Comparison of ENCODE assay signal across 8 cellular contexts in the genomic region with DNA sequence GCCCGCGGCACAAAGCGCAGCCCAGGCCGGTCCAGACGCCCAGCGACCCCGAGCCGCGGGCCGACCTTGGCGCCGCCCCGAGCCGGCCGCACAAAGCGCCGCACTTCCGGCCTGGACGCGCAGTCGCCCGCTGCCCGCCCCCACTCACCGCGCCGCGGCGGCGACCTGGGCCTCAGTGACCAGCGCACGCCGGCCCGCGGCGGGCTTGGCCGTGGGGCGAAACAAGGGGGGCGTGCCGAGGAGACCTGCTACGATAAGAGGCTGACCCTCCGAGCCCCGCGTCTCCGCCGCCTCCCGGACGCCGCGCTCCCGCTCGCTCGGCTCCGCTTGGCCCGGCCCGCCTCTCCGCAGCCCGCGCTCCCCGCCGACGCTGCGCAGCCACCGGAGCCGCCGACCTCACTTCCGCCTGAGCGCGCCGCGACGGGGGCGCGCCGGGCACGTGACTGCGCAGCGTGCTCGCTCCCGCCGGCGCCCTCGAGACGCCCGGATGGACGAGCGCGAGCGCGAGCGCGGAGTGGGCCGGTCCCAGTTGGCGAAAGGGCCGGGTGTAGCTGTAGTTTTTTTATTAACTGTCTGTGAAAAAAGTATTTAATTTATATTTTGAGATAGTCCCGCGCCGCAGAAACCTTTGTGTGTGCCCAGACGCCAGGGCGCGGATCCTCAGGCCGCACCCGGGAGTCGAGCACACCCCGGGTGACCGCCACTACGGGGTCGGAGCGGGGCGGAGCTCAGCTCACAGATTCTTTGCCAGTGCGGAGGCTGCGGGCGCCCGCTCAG. TPM values are rescaled to one million over a fixed set of nuclear protein-coding genes. Genes with fewer than 3 reads are reported as not detected.
A peak's percentile ranks its signal among the peaks of the same experiment; 100 is the strongest.
DNase-seq lines count a peak whose midpoint lies in the region; ATAC-seq and TF ChIP-seq lines count a peak whose summit lies in the region.

A gene with protein sequence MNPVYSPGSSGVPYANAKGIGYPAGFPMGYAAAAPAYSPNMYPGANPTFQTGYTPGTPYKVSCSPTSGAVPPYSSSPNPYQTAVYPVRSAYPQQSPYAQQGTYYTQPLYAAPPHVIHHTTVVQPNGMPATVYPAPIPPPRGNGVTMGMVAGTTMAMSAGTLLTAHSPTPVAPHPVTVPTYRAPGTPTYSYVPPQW (minus strand): TSS at position 395 of the 777 bp plus-strand sequence. CDS start 10,814 bp downstream, outside the sequence.

- peaks cover 33% of the 10 kb centered on the region for H3K36me3 Mint-ChIP-seq in nephron progenitor cell (ENCODE audit: low read depth)

- H3K36me3 ChIP-seq in GM23248 (ENCODE audit: low read depth) = peaks cover 9% of the 10 kb centered on the region; the same call in 1 of the 2 replicates
- H3K36me3 ChIP-seq in Karpas-422 (ENCODE audit: insufficient read depth, low read length) = peaks cover 12% of the 10 kb centered on the region
- H3K36me3 ChIP-seq in RWPE2 (ENCODE audit: low read depth) = peaks cover 24% of the 10 kb centered on the region

- H3K4me3 ChIP-seq in GM23248 = peak within 1 kb of the TSS; percentile 87
- peak within 1 kb of the TSS; percentile 95 for H3K4me3 ChIP-seq in Karpas-422 (ENCODE audit: low read length)
- H3K4me3 ChIP-seq in RWPE2 (ENCODE audit: severe bottlenecking) = peak within 1 kb of the TSS; percentile 95
- peak within 1 kb of the TSS; percentile 87 for H3K4me3 ChIP-seq in fibroblast of pulmonary artery (replicated peaks; ENCODE audit: low read depth, low read length)

- peaks cover 14% of the 10 kb centered on the region for H3K4me1 Mint-ChIP-seq in nephron progenitor cell
- H3K4me1 Mint-ChIP-seq in stimulated activated naive CD8-positive, alpha-beta T cell treated with anti-CD3 and anti-CD28 coated beads, Interleukin-15, amount 100 ng/mL, for 72 hours = peaks cover 33% of the 10 kb centered on the region

- H3K9ac ChIP-seq in GM23248 = peak within 1 kb of the TSS; percentile 95
- H3K9ac ChIP-seq in Karpas-422 (ENCODE audit: low read length) = peak within 1 kb of the TSS; percentile 81

- peaks cover 10% of the 10 kb centered on the region; the same call in 1 of the 2 replicates for H3F3A ChIP-seq in GM23248 (ENCODE audit: insufficient read depth)

- in situ Hi-C loops in GM23248 (cut with MboI) = no loop called here

- H3K79me2 ChIP-seq in GM23248 (ENCODE audit: insufficient read depth) (peaks cover 46% of the 10 kb centered on the region), Karpas-422 (ENCODE audit: low read length) (peaks cover 47% of the 10 kb centered on the region)

- H2AFZ ChIP-seq in GM23248 (peak within 1 kb of the TSS; percentile 98), Karpas-422 (ENCODE audit: low read length) (peak within 1 kb of the TSS; percentile 91)

- 1 to 2% methylated on average over 97 to 98 of the region's 113 CpGs for WGBS in GM23248 (ENCODE audit: low coverage in 1 of 2, low lambda C conversion rate in 2 of 2, missing lambda C conversion rate in 2 of 2), 2 experiments

- no peak for TF ChIP-seq CTCF in RWPE2 (IDR thresholded peaks at IDR 0.05; ENCODE audit: poor library complexity, severe bottlenecking)
- no peak for TF ChIP-seq CTCF in fibroblast of pulmonary artery (IDR thresholded peaks at IDR 0.05; ENCODE audit: low read length, missing control alignments)
- TF ChIP-seq CTCF in nephron progenitor cell (IDR thresholded peaks at IDR 0.05) = no peak

- H3K9me3 ChIP-seq in GM23248 (ENCODE audit: low read depth) (no peaks in the 10 kb centered on the region), Karpas-422 (ENCODE audit: low read length) (no peaks in the 10 kb centered on the region), RWPE2 (ENCODE audit: severe bottlenecking) (no peaks in the 10 kb centered on the region)

- DNase-seq in EL (peak; percentile 88), GM23248 (peak; percentile 97), Karpas-422 (peak; percentile 96), RWPE2 (ENCODE audit: low spot score) (peak; percentile 73), fibroblast of pulmonary artery (ENCODE audit: low read depth) (peak; percentile 90), nephron progenitor cell (peak; percentile 88)
- DNase-seq in activated effector memory CD4-positive, alpha-beta T cell treated with Interleukin-2 at 50 U/mL for 16 hours = peak; percentile 89
- DNase-seq in stimulated activated naive CD8-positive, alpha-beta T cell treated with anti-CD3 and anti-CD28 coated beads, Interleukin-15, amount 100 ng/mL, for 72 hours = peak; percentile 89

- H3K27ac ChIP-seq in GM23248 (peak within 1 kb of the TSS; percentile 83), Karpas-422 (ENCODE audit: low read length) (peak within 1 kb of the TSS; percentile 66), RWPE2 (ENCODE audit: poor library complexity, severe bottlenecking) (peak within 1 kb of the TSS; percentile 74)

- peak; percentile 80 for ATAC-seq in RWPE2 (ENCODE audit: low read depth)
- peak; percentile 92 for ATAC-seq in stimulated activated naive CD8-positive, alpha-beta T cell treated with anti-CD3 and anti-CD28 coated beads, Interleukin-15, amount 100 ng/mL, for 72 hours

- H3K27ac Mint-ChIP-seq in nephron progenitor cell = peak within 1 kb of the TSS; percentile 92
- H3K27ac Mint-ChIP-seq in stimulated activated naive CD8-positive, alpha-beta T cell treated with anti-CD3 and anti-CD28 coated beads, Interleukin-15, amount 100 ng/mL, for 72 hours = peak within 1 kb of the TSS; percentile 94 to 98

- H3K27me3 ChIP-seq in GM23248 (replicated peaks; ENCODE audit: insufficient read depth) (no peaks in the 10 kb centered on the region), Karpas-422 (ENCODE audit: low read length) (no peaks in the 10 kb centered on the region), RWPE2 (ENCODE audit: insufficient read depth, poor library complexity, severe bottlenecking) (no peaks in the 10 kb centered on the region)

- H3K4me1 ChIP-seq in GM23248 (ENCODE audit: insufficient read depth) = no peaks in the 10 kb centered on the region; the same call in 1 of the 2 replicates
- peaks cover 17% of the 10 kb centered on the region for H3K4me1 ChIP-seq in Karpas-422 (ENCODE audit: low read length)
- H3K4me1 ChIP-seq in RWPE2 (ENCODE audit: insufficient read depth, poor library complexity, severe bottlenecking) = peaks cover 8% of the 10 kb centered on the region

- H3K27me3 Mint-ChIP-seq in nephron progenitor cell (ENCODE audit: low read depth, poor library complexity) = no peaks in the 10 kb centered on the region
- no peaks in the 10 kb centered on the region for H3K27me3 Mint-ChIP-seq in stimulated activated naive CD8-positive, alpha-beta T cell treated with anti-CD3 and anti-CD28 coated beads, Interleukin-15, amount 100 ng/mL, for 72 hours

- no peaks in the 10 kb centered on the region for H3K9me3 Mint-ChIP-seq in nephron progenitor cell
- H3K9me3 Mint-ChIP-seq in stimulated activated naive CD8-positive, alpha-beta T cell treated with anti-CD3 and anti-CD28 coated beads, Interleukin-15, amount 100 ng/mL, for 72 hours = no peaks in the 10 kb centered on the region

- H4K20me1 ChIP-seq in GM23248 (ENCODE audit: insufficient read depth) (0 out of 2 replicates have a peak, but pooled peaks cover 6% of the 10 kb centered on the region), Karpas-422 (ENCODE audit: insufficient read depth, low read depth, low read length) (peaks cover 16% of the 10 kb centered on the region; the same call in 1 of the 2 replicates)

- H3K4me2 ChIP-seq in GM23248 (ENCODE audit: unreplicated experiment) (peak within 1 kb of the TSS; percentile 89), Karpas-422 (ENCODE audit: low read depth, low read length, poor library complexity, severe bottlenecking) (peak within 1 kb of the TSS; percentile 98)

- H3K9me2 ChIP-seq in GM23248 (ENCODE audit: insufficient read depth) = no peaks in the 10 kb centered on the region
- H3K9me2 ChIP-seq in Karpas-422 (replicated peaks; ENCODE audit: insufficient read depth, low read length) = no peaks in the 10 kb centered on the region

- H3K4me3 Mint-ChIP-seq in nephron progenitor cell = peak within 1 kb of the TSS; percentile 93
- H3K4me3 Mint-ChIP-seq in stimulated activated naive CD8-positive, alpha-beta T cell treated with anti-CD3 and anti-CD28 coated beads, Interleukin-15, amount 100 ng/mL, for 72 hours = peak within 1 kb of the TSS; percentile 91 to 96

RNA-seq across cellular contexts. Expression of the gene that starts here (rescaled TPM):
- 118 and 125 TPM in 2 replicates for total RNA-seq in GM23248 (2014; rRNA removed; shearing (Covaris generic))
- 47.2 and 47.6 TPM in 2 replicates for polyA plus RNA-seq in GM23248 (2016; fragmentation: Nextera tagmentation; extraction: Ambion mirVana)
- 43.2 and 62.7 TPM in 2 replicates for total RNA-seq in Karpas-422 (2014; rRNA removed; shearing (Covaris generic); ENCODE audit: low replicate concordance)

Comparison
In these comparisons a context has a peak if more than half of its experiments do, and no peak if none do; other contexts are left out.
1. Peak in every context shown above with its lines: DNase-seq, ATAC-seq, H3K4me3 ChIP-seq and H3K27ac ChIP-seq.